Comparison of ENCODE assay signal across 1 cellular context in the genomic region with DNA sequence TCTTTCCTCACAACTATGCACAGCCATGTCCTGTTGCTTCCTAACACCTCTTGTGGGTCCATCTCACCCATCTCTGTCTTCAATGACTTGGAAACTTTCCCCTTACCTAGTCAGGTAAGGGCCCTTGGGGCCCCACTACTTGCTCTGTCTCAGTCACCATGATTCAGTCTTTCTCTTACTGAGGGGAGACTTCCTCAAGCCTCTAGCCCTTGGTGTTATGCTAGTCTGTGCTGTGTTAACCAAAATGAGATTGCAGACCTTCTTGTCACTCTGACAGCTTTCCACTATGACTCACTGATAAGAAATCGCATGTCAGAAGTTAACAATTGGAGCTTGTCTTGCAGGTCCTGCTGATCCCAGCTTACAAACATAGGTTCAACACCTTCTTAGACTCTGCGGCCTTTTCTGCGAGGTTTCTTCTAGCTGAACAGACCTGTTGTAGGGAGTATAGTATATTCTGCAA.
A peak's percentile ranks its signal among the peaks of the same experiment; 100 is the strongest.
TF ChIP-seq lines count a peak whose summit lies in the region.

No MANE protein-coding gene starts in this region.

TF ChIP-seq in HepG2, 621 proteins besides CTCF, POLR2A, EP300 and RAD21 (continued from another document):
- TF ChIP-seq ARID5B (CRISPR knock-in tag; IDR thresholded peaks at IDR 0.05) (peak; percentile 79), ZSCAN25 (CRISPR knock-in tag; IDR thresholded peaks at IDR 0.05) (no peak), PHF21A (CRISPR knock-in tag; IDR thresholded peaks at IDR 0.05) (no peak), ZNF816 (CRISPR knock-in tag; IDR thresholded peaks at IDR 0.05; ENCODE audit: borderline replicate concordance) (no peak), ZNF775 (CRISPR knock-in tag; IDR thresholded peaks at IDR 0.05; ENCODE audit: borderline replicate concordance) (no peak), ZNF350 (CRISPR knock-in tag; IDR thresholded peaks at IDR 0.05; ENCODE audit: borderline replicate concordance, low read depth) (no peak), ZNF260 (CRISPR knock-in tag; IDR thresholded peaks at IDR 0.05; ENCODE audit: borderline replicate concordance, low read depth) (no peak), SMC3 (IDR thresholded peaks at IDR 0.05; ENCODE audit: low read length) (no peak), MYPOP (CRISPR knock-in tag; IDR thresholded peaks at IDR 0.05) (no peak), ZFP36L2 (CRISPR knock-in tag; IDR thresholded peaks at IDR 0.05) (no peak), KDM3A (CRISPR knock-in tag; IDR thresholded peaks at IDR 0.05; ENCODE audit: low read depth) (no peak), CBX1 (IDR thresholded peaks at IDR 0.05; ENCODE audit: low read depth) (no peak), HCFC1 (IDR thresholded peaks at IDR 0.05; ENCODE audit: low read depth, low read length) (no peak), PRDM10 (CRISPR knock-in tag; IDR thresholded peaks at IDR 0.05; ENCODE audit: low read depth) (no peak), TBP (CRISPR knock-in tag; IDR thresholded peaks at IDR 0.05) (no peak), FOXK2 (IDR thresholded peaks at IDR 0.05) (no peak), ZNF564 (CRISPR knock-in tag; IDR thresholded peaks at IDR 0.05) (no peak), ZNF652 (CRISPR knock-in tag; IDR thresholded peaks at IDR 0.05; ENCODE audit: borderline replicate concordance, low read depth) (no peak), ZBTB8A (CRISPR knock-in tag; IDR thresholded peaks at IDR 0.05; ENCODE audit: borderline replicate concordance, low read depth) (no peak), ONECUT2 (CRISPR knock-in tag; IDR thresholded peaks at IDR 0.05) (no peak), KLF9 (CRISPR knock-in tag; IDR thresholded peaks at IDR 0.05; ENCODE audit: low read depth) (no peak), SCMH1 (CRISPR knock-in tag; IDR thresholded peaks at IDR 0.05; ENCODE audit: borderline replicate concordance) (no peak), PHF8 (CRISPR knock-in tag; IDR thresholded peaks at IDR 0.05) (no peak), REPIN1 (CRISPR knock-in tag; IDR thresholded peaks at IDR 0.05; ENCODE audit: borderline replicate concordance, low read depth) (no peak), MYC (CRISPR knock-in tag; IDR thresholded peaks at IDR 0.05; ENCODE audit: borderline replicate concordance) (no peak), XRCC5 (optimal IDR thresholded peaks at IDR 0.05; ENCODE audit: low read length) (peak; percentile 43), PAWR (CRISPR knock-in tag; IDR thresholded peaks at IDR 0.05; ENCODE audit: borderline replicate concordance) (no peak), ZNF674 (CRISPR knock-in tag; IDR thresholded peaks at IDR 0.05; ENCODE audit: low read depth) (no peak), HOXA5 (CRISPR knock-in tag; IDR thresholded peaks at IDR 0.05) (no peak), YY1 (IDR thresholded peaks at IDR 0.05; ENCODE audit: insufficient read depth, insufficient replicate concordance, low read depth, low read length) (no peak), XBP1 (CRISPR knock-in tag; IDR thresholded peaks at IDR 0.05) (no peak), ZHX1 (CRISPR knock-in tag; IDR thresholded peaks at IDR 0.05; ENCODE audit: low read depth) (no peak), RFXAP (CRISPR knock-in tag; IDR thresholded peaks at IDR 0.05; ENCODE audit: borderline replicate concordance) (no peak), THYN1 (CRISPR knock-in tag; IDR thresholded peaks at IDR 0.05; ENCODE audit: borderline replicate concordance, low read depth) (no peak), KMT2B (CRISPR knock-in tag; IDR thresholded peaks at IDR 0.05) (0 out of 2 replicates have a peak, but pooled peaks have one; percentile 34)
- TF ChIP-seq, protein P1, sequence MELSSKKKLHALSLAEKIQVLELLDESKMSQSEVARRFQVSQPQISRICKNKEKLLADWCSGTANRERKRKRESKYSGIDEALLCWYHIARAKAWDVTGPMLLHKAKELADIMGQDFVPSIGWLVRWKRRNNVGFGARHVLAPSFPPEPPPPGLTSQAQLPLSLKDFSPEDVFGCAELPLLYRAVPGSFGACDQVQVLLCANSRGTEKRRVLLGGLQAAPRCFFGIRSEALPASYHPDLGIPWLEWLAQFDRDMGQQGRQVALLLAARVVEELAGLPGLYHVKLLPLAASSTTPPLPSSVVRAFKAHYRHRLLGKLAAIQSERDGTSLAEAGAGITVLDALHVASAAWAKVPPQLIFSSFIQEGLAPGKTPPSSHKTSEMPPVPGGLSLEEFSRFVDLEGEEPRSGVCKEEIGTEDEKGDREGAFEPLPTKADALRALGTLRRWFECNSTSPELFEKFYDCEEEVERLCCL (CRISPR knock-in tag; IDR thresholded peaks at IDR 0.05; ENCODE audit: borderline replicate concordance): no peak
- TF ChIP-seq, protein P2, sequence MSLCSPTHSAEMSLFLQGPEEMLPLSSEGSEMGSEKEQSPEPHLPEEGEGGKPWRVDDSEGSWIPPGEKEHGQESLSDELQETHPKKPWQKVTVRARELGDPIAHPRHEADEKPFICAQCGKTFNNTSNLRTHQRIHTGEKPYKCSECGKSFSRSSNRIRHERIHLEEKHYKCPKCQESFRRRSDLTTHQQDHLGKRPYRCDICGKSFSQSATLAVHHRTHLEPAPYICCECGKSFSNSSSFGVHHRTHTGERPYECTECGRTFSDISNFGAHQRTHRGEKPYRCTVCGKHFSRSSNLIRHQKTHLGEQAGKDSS (CRISPR knock-in tag; IDR thresholded peaks at IDR 0.05; ENCODE audit: borderline replicate concordance, low read depth): no peak
- TF ChIP-seq, protein P3, sequence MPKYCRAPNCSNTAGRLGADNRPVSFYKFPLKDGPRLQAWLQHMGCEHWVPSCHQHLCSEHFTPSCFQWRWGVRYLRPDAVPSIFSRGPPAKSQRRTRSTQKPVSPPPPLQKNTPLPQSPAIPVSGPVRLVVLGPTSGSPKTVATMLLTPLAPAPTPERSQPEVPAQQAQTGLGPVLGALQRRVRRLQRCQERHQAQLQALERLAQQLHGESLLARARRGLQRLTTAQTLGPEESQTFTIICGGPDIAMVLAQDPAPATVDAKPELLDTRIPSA (CRISPR knock-in tag; IDR thresholded peaks at IDR 0.05; ENCODE audit: borderline replicate concordance): no peak
- TF ChIP-seq, protein P4, sequence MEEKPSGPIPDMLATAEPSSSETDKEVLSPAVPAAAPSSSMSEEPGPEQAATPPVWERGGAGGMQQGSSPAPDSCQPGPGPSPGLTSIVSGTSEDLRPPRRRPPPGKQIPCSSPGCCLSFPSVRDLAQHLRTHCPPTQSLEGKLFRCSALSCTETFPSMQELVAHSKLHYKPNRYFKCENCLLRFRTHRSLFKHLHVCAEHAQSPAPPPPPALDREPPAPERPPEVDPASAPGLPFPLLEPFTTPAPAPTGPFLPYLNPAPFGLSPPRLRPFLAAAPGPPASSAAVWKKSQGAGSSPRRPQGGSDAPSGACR (CRISPR knock-in tag; IDR thresholded peaks at IDR 0.05): no peak
- TF ChIP-seq, protein P5, sequence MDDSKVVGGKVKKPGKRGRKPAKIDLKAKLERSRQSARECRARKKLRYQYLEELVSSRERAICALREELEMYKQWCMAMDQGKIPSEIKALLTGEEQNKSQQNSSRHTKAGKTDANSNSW (CRISPR knock-in tag; IDR thresholded peaks at IDR 0.05; ENCODE audit: borderline replicate concordance): no peak
